ENCODE assay signal across 8 cellular contexts in genomic region chr4:1566301-1566837, GRCh38.
A peak's percentile ranks its signal among the peaks of the same experiment; 100 is the strongest.
DNase-seq lines count a peak whose midpoint lies in the region; ATAC-seq, FAIRE-seq and TF ChIP-seq lines count a peak whose summit lies in the region.
"Not testable (repeated sequence)": the region's sequence is repeated elsewhere in the genome, so short reads cannot be mapped to it uniquely, and the experiment has no call there.

No MANE protein-coding gene starts in this region.

- H3K27ac Mint-ChIP-seq in GM23338; activated naive CD4-positive, alpha-beta T cell treated with anti-CD3 and anti-CD28 coated beads, Interleukin-2, amount 10 ng/mL, durations not matched to agents 7 days and 5 days; endodermal cell: not testable (repeated sequence)

- peaks cover 0 to 27% (median 19%) of the 10 kb centered on the region in 10 experiments; a peak in 13 of 20 replicates for H3K4me1 ChIP-seq in BLaER1 treated with 17β-estradiol and CSF1 and Interleukin-3, amounts not matched to agents 10 nM and 100 nM
- H3K4me1 ChIP-seq in GM23338 (ENCODE audit: insufficient read depth); endodermal cell (ENCODE audit: control insufficient read depth, insufficient read depth, low read length); small intestine (ENCODE audit: control insufficient read depth in 2 of 2, insufficient read depth in 1 of 2, low read depth in 1 of 2, low read length in 1 of 2): not testable (repeated sequence)

- H3K9me2 ChIP-seq in GM23338 (ENCODE audit: insufficient read depth) = not testable (repeated sequence)

- not testable (repeated sequence) for H3K79me2 ChIP-seq in GM23338 (replicated peaks; ENCODE audit: insufficient read depth)

- FAIRE-seq in small intestine (lab: Jason Lieb, UNC) = not testable (repeated sequence)

- H3K4me3 ChIP-seq in BLaER1 treated with 17β-estradiol and CSF1 and Interleukin-3, amounts not matched to agents 10 nM and 100 nM; endodermal cell (ENCODE audit: low read length); small intestine (ENCODE audit: low read depth in 1 of 2, low read length in 2 of 2): not testable (repeated sequence)
- H3K4me3 ChIP-seq in GM23338 = 0 out of 2 replicates have a peak overlapping the region, but pooled peaks have one; percentile 37

- ATAC-seq in GM23338 = peak; percentile 55
- peak; percentile 73 for ATAC-seq in left colon

- not testable (repeated sequence) for H3K9me3 ChIP-seq in BLaER1 treated with 17β-estradiol and CSF1 and Interleukin-3, amounts not matched to agents 10 nM and 100 nM (replicated peaks in 1 of 11); endodermal cell (ENCODE audit: control insufficient read depth, low read length); small intestine (ENCODE audit: control insufficient read depth, low read depth)

- TF ChIP-seq CTCF in GM23338 (conservative IDR thresholded peaks at IDR 0.05; ENCODE audit: low read depth in 2 of 2); endodermal cell (conservative IDR thresholded peaks at IDR 0.05): not testable (repeated sequence)

- H3F3A ChIP-seq in GM23338 (replicated peaks; ENCODE audit: low read depth) = not testable (repeated sequence)

- not testable (repeated sequence) for H3K9ac ChIP-seq in BLaER1 treated with 17β-estradiol and CSF1 and Interleukin-3, amounts not matched to agents 10 nM and 100 nM; endodermal cell (ENCODE audit: extremely low read depth, low read length, poor library complexity, severe bottlenecking)

- WGBS in endodermal cell (ENCODE audit: insufficient coverage in 1 of 2, insufficient read length in 1 of 2), 2 experiments = 60 to 68% methylated on average over 2 to 8 of the region's 14 CpGs
- WGBS in small intestine, 3 donors = 9 to 44% (median 20%) methylated on average over 8 to 14 of the region's 14 CpGs

- not testable (repeated sequence) for H3K27ac ChIP-seq in BLaER1 treated with 17β-estradiol and CSF1 and Interleukin-3, amounts not matched to agents 10 nM and 100 nM; GM23338 (ENCODE audit: low read depth); endodermal cell (ENCODE audit: low read depth, low read length); small intestine (ENCODE audit: low read depth in 1 of 2, low read length in 1 of 2)

- H3K4me3 Mint-ChIP-seq in GM23338 = peak overlapping the region; percentile 43
- not testable (repeated sequence) for H3K4me3 Mint-ChIP-seq in activated naive CD4-positive, alpha-beta T cell treated with anti-CD3 and anti-CD28 coated beads, Interleukin-2, amount 10 ng/mL, durations not matched to agents 7 days and 5 days; endodermal cell

- intact Hi-C loops in left colon (cut with DNase I, micrococcal nuclease) = not testable (repeated sequence)

- H3K9me3 Mint-ChIP-seq in GM23338; activated naive CD4-positive, alpha-beta T cell treated with anti-CD3 and anti-CD28 coated beads, Interleukin-2, amount 10 ng/mL, durations not matched to agents 7 days and 5 days; endodermal cell: not testable (repeated sequence)

- H3K4me1 Mint-ChIP-seq in GM23338; activated naive CD4-positive, alpha-beta T cell treated with anti-CD3 and anti-CD28 coated beads, Interleukin-2, amount 10 ng/mL, durations not matched to agents 7 days and 5 days; endodermal cell: not testable (repeated sequence)

- peaks cover 0 to 37% (median 5%) of the 10 kb centered on the region in 11 experiments; a peak in 9 of 22 replicates for H4K20me1 ChIP-seq in BLaER1 treated with 17β-estradiol and CSF1 and Interleukin-3, amounts not matched to agents 10 nM and 100 nM
- H4K20me1 ChIP-seq in GM23338 (replicated peaks; ENCODE audit: insufficient read depth) = not testable (repeated sequence)

- H3K27me3 ChIP-seq in BLaER1 treated with 17β-estradiol and CSF1 and Interleukin-3, amounts not matched to agents 10 nM and 100 nM = peaks cover 17 to 34% (median 25%) of the 10 kb centered on the region in 11 experiments
- H3K27me3 ChIP-seq in GM23338 (ENCODE audit: insufficient read depth); endodermal cell (ENCODE audit: control insufficient read depth, insufficient read depth, low read length, poor library complexity, severe bottlenecking); small intestine (ENCODE audit: control insufficient read depth in 2 of 2, insufficient read depth in 2 of 2, low read length in 2 of 2): not testable (repeated sequence)

- H3K4me2 ChIP-seq in BLaER1 treated with 17β-estradiol and CSF1 and Interleukin-3, amounts not matched to agents 10 nM and 100 nM = peak overlapping the region in 10 of 11 experiments; percentile 17 to 79 (median 64); a peak in 18 of 22 replicates
- H3K4me2 ChIP-seq in GM23338 = peak overlapping the region; percentile 64

- CTCF ChIA-PET in activated naive CD4-positive, alpha-beta T cell treated with anti-CD3 and anti-CD28 coated beads, Interleukin-2, amount 10 ng/mL, durations not matched to agents 7 days and 5 days (lab: Charles Lee) = not testable (repeated sequence)

- H3K36me3 Mint-ChIP-seq in GM23338 (ENCODE audit: low read depth); activated naive CD4-positive, alpha-beta T cell treated with anti-CD3 and anti-CD28 coated beads, Interleukin-2, amount 10 ng/mL, durations not matched to agents 7 days and 5 days; endodermal cell (ENCODE audit: low read depth): not testable (repeated sequence)

- DNase-seq in GM23338 (ENCODE audit: low spot score) (peak; percentile 86), NCI-H2171 (lab: John Stamatoyannopoulos, UW) (peak; percentile 65), SW480 (ENCODE audit: low spot score) (peak; percentile 66), endodermal cell (peak; percentile 95), left colon (peak in 1 of 2 donors; percentile 50), small intestine (peak; percentile 25)
- DNase-seq in activated naive CD4-positive, alpha-beta T cell treated with anti-CD3 and anti-CD28 coated beads, Interleukin-2, amount 10 ng/mL, durations not matched to agents 7 days and 5 days = peak; percentile 21

- H3K36me3 ChIP-seq in BLaER1 treated with 17β-estradiol and CSF1 and Interleukin-3, amounts not matched to agents 10 nM and 100 nM; GM23338 (ENCODE audit: insufficient read depth); endodermal cell (ENCODE audit: control insufficient read depth, insufficient read depth, low read length); small intestine (ENCODE audit: control insufficient read depth in 2 of 2, insufficient read depth in 2 of 2, low read length in 2 of 2): not testable (repeated sequence)

- H3K27me3 Mint-ChIP-seq in GM23338 (ENCODE audit: insufficient read depth, low read depth, poor library complexity) = peaks cover 23% of the 10 kb centered on the region
- H3K27me3 Mint-ChIP-seq in activated naive CD4-positive, alpha-beta T cell treated with anti-CD3 and anti-CD28 coated beads, Interleukin-2, amount 10 ng/mL, durations not matched to agents 7 days and 5 days = peaks cover 13% of the 10 kb centered on the region
- H3K27me3 Mint-ChIP-seq in endodermal cell (ENCODE audit: insufficient read depth) = not testable (repeated sequence)

- peak overlapping the region; percentile 91; the same call in 1 of the 2 replicates for H2AFZ ChIP-seq in GM23338

TF ChIP-seq in GM23338, 12 proteins besides CTCF, POLR2A, EP300 and RAD21:
- peak; percentile 35; the same call in 1 of the 2 replicates for TF ChIP-seq POLR2AphosphoS5 (IDR thresholded peaks at IDR 0.05; ENCODE audit: low read depth)
